Comparison of ENCODE assay signal across 12 cellular contexts in the genomic region with DNA sequence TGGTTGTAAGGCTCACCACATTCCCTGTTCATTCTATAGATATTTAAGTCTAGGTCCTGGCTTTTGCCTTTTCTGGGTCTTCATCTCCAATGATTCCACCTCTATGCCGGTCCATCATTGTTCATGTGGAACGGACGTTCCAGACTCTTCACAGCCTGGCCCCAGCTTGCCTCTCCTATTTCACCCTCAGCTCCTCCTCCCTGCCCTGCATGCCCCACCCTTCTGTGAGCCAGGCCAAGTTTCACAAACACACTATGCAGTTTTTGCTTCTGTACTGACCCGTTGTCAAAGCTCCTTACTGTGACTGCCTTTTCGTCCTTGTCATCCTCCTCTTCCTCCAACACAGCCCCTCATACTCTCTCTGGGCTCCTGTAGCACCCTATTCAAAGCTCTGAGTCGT. TPM values are rescaled to one million over a fixed set of nuclear protein-coding genes. Genes with fewer than 3 reads are reported as not detected.
A peak's percentile ranks its signal among the peaks of the same experiment; 100 is the strongest.
DNase-seq lines count a peak whose midpoint lies in the region; ATAC-seq lines count a peak whose summit lies in the region.
"Had no signal": no experiment of that assay in that cellular context is flagged by ENCODE, and none has a peak within 500 bp of the region (broad histone marks: within the 10 kb centered on the region; RNA-seq: fewer than 3 reads in every experiment).

No MANE protein-coding gene starts in this region.

- DNase-seq in HT-29 (ENCODE audit: low spot score) (peak; percentile 51), SK-MEL-5 (ENCODE audit: low read depth, low spot score) (peak; percentile 10), left ventricle myocardium superior (no peak), renal cortical epithelial cell (ENCODE audit: low read depth) (peak; percentile 51), T-cell (no peak)
- DNase-seq: activated CD8-positive, alpha-beta memory T cell treated with anti-CD3 and anti-CD28 coated beads, Interleukin-2, amount 10 ng/mL, durations not matched to agents 7 days and 5 days; activated naive CD8-positive, alpha-beta T cell treated with anti-CD3 and anti-CD28 coated beads, Interleukin-2, amount 50 U/mL, for 24 hours; NK-92 treated with Interleukin-12 subunit alpha and Interleukin-12 subunit beta, amount 100 ng/mL, for 24 hours; T-helper 17 cell had no signal

- peaks cover 0 to 12% (median 6%) of the 10 kb centered on the region in 3 donors for H3K9me3 Mint-ChIP-seq in T-cell

- POLR2A ChIA-PET in T-cell (lab: Charles Lee) = no interaction called here

- peak; percentile 64 for ATAC-seq in left ventricle myocardium superior
- ATAC-seq in GM18511 (IDR thresholded peaks at IDR 0.05; ENCODE audit: unreplicated experiment) = no peak
- no peak for ATAC-seq in HG02981 (IDR thresholded peaks at IDR 0.05; ENCODE audit: unreplicated experiment)
- ATAC-seq in T-cell (replicated peaks in 1 of 4) = no peak
- ATAC-seq in GM21717 (IDR thresholded peaks at IDR 0.05; ENCODE audit: unreplicated experiment) = no peak
- ATAC-seq: activated CD8-positive, alpha-beta memory T cell treated with anti-CD3 and anti-CD28 coated beads, Interleukin-2, amount 10 ng/mL, durations not matched to agents 7 days and 5 days; activated naive CD8-positive, alpha-beta T cell treated with anti-CD3 and anti-CD28 coated beads, Interleukin-2, amount 50 U/mL, for 24 hours; T-helper 17 cell had no signal

- intact Hi-C loops in left ventricle myocardium superior (cut with micrococcal nuclease) = no loop called here

- H3K36me3 Mint-ChIP-seq in T-cell = no peaks in the 10 kb centered on the region
- H3K36me3 Mint-ChIP-seq: activated CD8-positive, alpha-beta memory T cell treated with anti-CD3 and anti-CD28 coated beads, Interleukin-2, amount 10 ng/mL, durations not matched to agents 7 days and 5 days had no signal

- in situ Hi-C loops in SK-MEL-5 (cut with HindIII; ENCODE audit: low pct_unique_long_range_greater_than_20kb, low sequenced_read_pairs) = no loop called here

- H3K4me1 Mint-ChIP-seq in T-cell = no peaks in the 10 kb centered on the region
- H3K4me1 Mint-ChIP-seq: activated CD8-positive, alpha-beta memory T cell treated with anti-CD3 and anti-CD28 coated beads, Interleukin-2, amount 10 ng/mL, durations not matched to agents 7 days and 5 days; activated naive CD8-positive, alpha-beta T cell treated with anti-CD3 and anti-CD28 coated beads, Interleukin-2, amount 50 U/mL, for 24 hours; T-helper 17 cell had no signal

- no peak overlapping the region for H3K27ac Mint-ChIP-seq in T-cell
- H3K27ac Mint-ChIP-seq: activated CD8-positive, alpha-beta memory T cell treated with anti-CD3 and anti-CD28 coated beads, Interleukin-2, amount 10 ng/mL, durations not matched to agents 7 days and 5 days; activated naive CD8-positive, alpha-beta T cell treated with anti-CD3 and anti-CD28 coated beads, Interleukin-2, amount 50 U/mL, for 24 hours; T-helper 17 cell had no signal

- CTCF ChIA-PET in T-cell (lab: Charles Lee) = no interaction called here

- no peak overlapping the region for H3K4me3 Mint-ChIP-seq in T-cell
- H3K4me3 Mint-ChIP-seq: activated CD8-positive, alpha-beta memory T cell treated with anti-CD3 and anti-CD28 coated beads, Interleukin-2, amount 10 ng/mL, durations not matched to agents 7 days and 5 days; activated naive CD8-positive, alpha-beta T cell treated with anti-CD3 and anti-CD28 coated beads, Interleukin-2, amount 50 U/mL, for 24 hours; T-helper 17 cell had no signal

- peaks cover 36 to 38% of the 10 kb centered on the region in 2 donors for H3K27me3 Mint-ChIP-seq in T-cell

RNA-seq across cellular contexts. Expression of a gene that starts 31.3 kb away (rescaled TPM):
- not detected in 2 replicates for total RNA-seq in HT-29 (2014; rRNA removed; shearing (Covaris generic))
- not detected in 2 replicates for total RNA-seq in SK-MEL-5 (2014; rRNA removed; shearing (Covaris generic))
- not detected in 2 replicates for polyA plus RNA-seq in SK-MEL-5 (2015; cell fraction: cytosol; rRNA removed)
- polyA plus RNA-seq in SK-MEL-5 (2015; cell fraction: nucleus; rRNA removed) = not detected in 2 replicates
- not detected for total RNA-seq in left ventricle myocardium superior
- total RNA-seq in renal cortical epithelial cell = not detected in 2 replicates
- not detected for total RNA-seq in T-cell
- total RNA-seq: activated CD8-positive, alpha-beta memory T cell treated with anti-CD3 and anti-CD28 coated beads, Interleukin-2, amount 10 ng/mL, durations not matched to agents 7 days and 5 days; T-helper 17 cell had no signal

RNA-seq across cellular contexts. Expression of a gene that starts 57.7 kb away (rescaled TPM):
- total RNA-seq in HT-29 (2014; rRNA removed; shearing (Covaris generic)) = not detected in 2 replicates
- not detected in 2 replicates for total RNA-seq in SK-MEL-5 (2014; rRNA removed; shearing (Covaris generic))
- not detected in 2 replicates for polyA plus RNA-seq in SK-MEL-5 (2015; cell fraction: cytosol; rRNA removed)
- polyA plus RNA-seq in SK-MEL-5 (2015; cell fraction: nucleus; rRNA removed) = not detected in 2 replicates
- 4.2 TPM for total RNA-seq in left ventricle myocardium superior
- 0.10 and 0.17 TPM in 2 replicates for total RNA-seq in renal cortical epithelial cell
- total RNA-seq in T-cell = not detected
- total RNA-seq: T-helper 17 cell had no signal

Comparison
In these comparisons a context has a peak if more than half of its experiments do, and no peak if none do; other contexts are left out.
1. DNase-seq: peak in HT-29 (single experiment), SK-MEL-5 (single experiment) and renal cortical epithelial cell (single experiment); none in left ventricle myocardium superior (single experiment) and T-cell (0 of 34).